14 cellular contexts compared by ENCODE assay signal in genomic region chr10:133489816-133490588, GRCh38. TPM values are rescaled to one million over a fixed set of nuclear protein-coding genes. Genes with fewer than 3 reads are reported as not detected.
DNase-seq lines count a peak whose midpoint lies in the region; ATAC-seq and TF ChIP-seq lines count a peak whose summit lies in the region.
"Had no signal": no experiment of that assay in that cellular context is flagged by ENCODE, and none has a peak within 500 bp of the region (broad histone marks: within the 10 kb centered on the region; RNA-seq: fewer than 3 reads in every experiment).

No MANE protein-coding gene starts in this region.

- ATAC-seq in GM18520 (IDR thresholded peaks at IDR 0.05; ENCODE audit: unreplicated experiment) (peak; percentile 50), GM21723 (IDR thresholded peaks at IDR 0.05; ENCODE audit: unreplicated experiment) (peak; percentile 70), HG03565 (IDR thresholded peaks at IDR 0.05; ENCODE audit: unreplicated experiment) (peak; percentile 53)
- ATAC-seq: heart right ventricle had no signal

- H3K4me2 ChIP-seq in BLaER1 = peak overlapping the region; percentile 49

- H3K27me3 ChIP-seq in BLaER1 = no peaks in the 10 kb centered on the region
- no peaks in the 10 kb centered on the region for H3K27me3 ChIP-seq in tibial nerve
- H3K27me3 ChIP-seq: heart right ventricle had no signal

- H3K27ac ChIP-seq in BLaER1 (no peak overlapping the region), tibial nerve (no peak overlapping the region)
- H3K27ac ChIP-seq: epithelial cell of prostate, heart right ventricle had no signal

- H3K9ac ChIP-seq in BLaER1 = no peak overlapping the region

- no peaks in the 10 kb centered on the region for H4K20me1 ChIP-seq in BLaER1

- no peaks in the 10 kb centered on the region for H3K36me3 ChIP-seq in BLaER1
- peaks cover 0 to 26% (median 0%) of the 10 kb centered on the region in 3 donors for H3K36me3 ChIP-seq in tibial nerve
- H3K36me3 ChIP-seq: heart right ventricle had no signal

- no peak overlapping the region for H3K4me3 ChIP-seq in BLaER1
- H3K4me3 ChIP-seq in tibial nerve = no peak overlapping the region
- H3K4me3 ChIP-seq: heart right ventricle had no signal

- TF ChIP-seq EP300 in tibial nerve (IDR thresholded peaks at IDR 0.05) = no peak

- TF ChIP-seq POLR2A in tibial nerve (IDR thresholded peaks at IDR 0.05) = no peak

- H3K4me1 ChIP-seq in BLaER1 (peaks cover 10% of the 10 kb centered on the region), tibial nerve (no peaks in the 10 kb centered on the region)
- H3K4me1 ChIP-seq: heart right ventricle had no signal

- WGBS in tibial nerve, 2 donors = 46 to 53% methylated on average over 2 of the region's 2 CpGs

- TF ChIP-seq CTCF in tibial nerve (IDR thresholded peaks at IDR 0.05) = no peak

- peaks cover 34% of the 10 kb centered on the region for H3K9me3 ChIP-seq in BLaER1
- peaks cover 0 to 38% (median 4%) of the 10 kb centered on the region in 4 donors for H3K9me3 ChIP-seq in tibial nerve

- DNase-seq in NCI-H1417 treated with DMSO at 0.1 percent for 48 hours (lab: John Stamatoyannopoulos, UW) (no peak), SHP77 (lab: John Stamatoyannopoulos, UW) (no peak), tibial nerve (ENCODE audit: low spot score in 2 of 2) (no peak), DMS79 (lab: John Stamatoyannopoulos, UW) (no peak)
- DNase-seq: central memory CD4-positive, alpha-beta T cell; DND-41; heart right ventricle; OCI-M1; stimulated activated CD4-positive, alpha-beta T cell treated with anti-CD3 and anti-CD28 coated beads, Interleukin-1b, Interleukin-23, amount 100 ng/mL, for 48 hours had no signal

RNA-seq across cellular contexts. Expression of gene SCART1, which starts 36.3 kb away (rescaled TPM):
- total RNA-seq in tibial nerve = 1 to 10 TPM; 4.8 to 8.1 (median 6.1) TPM

RNA-seq across cellular contexts. Expression of gene CYP2E1, which starts 37.2 kb away (rescaled TPM):
- total RNA-seq in tibial nerve = 1 to 10 TPM in 2 of 4 donors, under 1 TPM in 2; 0.30 to 7.0 (median 0.82) TPM
